ENCODE assay signal across 1 cellular context in genomic region chr2:201129044-201129505, GRCh38.
TF ChIP-seq lines count a peak whose summit lies in the region.

No MANE protein-coding gene starts in this region.

TF ChIP-seq in GM12878, 131 proteins besides CTCF, POLR2A, EP300 and RAD21 (continued from another document):
- TF ChIP-seq REST (IDR thresholded peaks at IDR 0.05; ENCODE audit: low read depth, low read length) (0 out of 2 replicates have a peak, but pooled peaks have one; percentile 31), SMARCA5 (IDR thresholded peaks at IDR 0.05) (peak; percentile 43; the same call in 1 of the 2 replicates), CHD2 (IDR thresholded peaks at IDR 0.05; ENCODE audit: borderline replicate concordance, low read depth, low read length) (0 out of 2 replicates have a peak, but pooled peaks have one; percentile 48), KLF5 (IDR thresholded peaks at IDR 0.05; ENCODE audit: partially characterized antibody) (no peak), MTA3 (IDR thresholded peaks at IDR 0.05; ENCODE audit: borderline replicate concordance, low read length) (peak; percentile 93), RAD51 (IDR thresholded peaks at IDR 0.05) (peak; percentile 85), EED (IDR thresholded peaks at IDR 0.05; ENCODE audit: low read depth) (peak; percentile 94), ZNF274 (IDR thresholded peaks at IDR 0.05; ENCODE audit: insufficient read depth, insufficient read length) (no peak), DPF2 (IDR thresholded peaks at IDR 0.05) (peak; percentile 65; the same call in 1 of the 2 replicates), JUNB (IDR thresholded peaks at IDR 0.05) (peak; percentile 90), NR2C1 (IDR thresholded peaks at IDR 0.05) (no peak), PAX8 (IDR thresholded peaks at IDR 0.05) (no peak), TCF12 (IDR thresholded peaks at IDR 0.05; ENCODE audit: low read depth, low read length) (0 out of 2 replicates have a peak, but pooled peaks have one; percentile 53), SREBF1 (IDR thresholded peaks at IDR 0.05; ENCODE audit: low read length) (no peak), RCOR1 (conservative IDR thresholded peaks at IDR 0.05; ENCODE audit: low read depth, low read length) (no peak), SMC3 (IDR thresholded peaks at IDR 0.05; ENCODE audit: borderline replicate concordance, low read length) (no peak), CREM (IDR thresholded peaks at IDR 0.05; ENCODE audit: low read depth) (peak; percentile 84; the same call in 1 of the 2 replicates), NR2F1 (conservative IDR thresholded peaks at IDR 0.05) (no peak), ZNF207 (IDR thresholded peaks at IDR 0.05; ENCODE audit: borderline replicate concordance) (no peak), TCF3 (IDR thresholded peaks at IDR 0.05; ENCODE audit: borderline replicate concordance, insufficient read depth, low read depth, low read length) (no peak), IRF3 (IDR thresholded peaks at IDR 0.05) (no peak)
